9 cellular contexts compared by ENCODE assay signal in the genomic region with DNA sequence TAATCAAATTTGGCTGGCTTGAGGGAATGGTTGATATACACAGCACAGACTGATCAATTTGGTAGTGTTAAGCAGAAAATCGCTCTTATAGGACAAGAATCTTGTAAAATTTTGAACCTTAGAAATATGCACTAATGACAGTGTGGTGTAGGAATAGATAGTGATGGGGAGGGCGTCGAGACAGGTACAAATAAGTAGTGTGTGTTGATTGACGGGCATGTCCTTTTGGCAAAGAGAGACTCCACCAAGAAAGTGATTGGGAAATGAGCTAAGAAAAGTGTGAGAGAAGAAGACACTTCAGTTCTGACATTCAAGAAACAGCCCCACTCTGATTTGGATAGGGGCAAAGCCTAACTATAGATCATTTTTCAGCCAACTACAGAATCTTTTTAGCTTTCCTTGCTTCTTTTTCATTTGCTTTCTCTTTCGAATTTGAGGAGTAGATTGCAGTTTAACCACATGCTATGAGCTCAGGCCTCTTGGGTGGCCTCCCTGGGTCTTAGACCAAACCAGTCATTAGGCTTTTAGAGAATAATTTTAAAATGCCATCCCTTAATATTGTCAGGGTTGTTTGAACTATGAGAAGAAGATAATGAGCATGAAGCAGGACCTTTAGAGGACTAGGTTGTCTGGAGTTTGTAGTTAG.
A peak's percentile ranks its signal among the peaks of the same experiment; 100 is the strongest.
DNase-seq lines count a peak whose midpoint lies in the region; ATAC-seq and TF ChIP-seq lines count a peak whose summit lies in the region.
"Had no signal": no experiment of that assay in that cellular context is flagged by ENCODE, and none has a peak within 500 bp of the region (broad histone marks: within the 10 kb centered on the region; RNA-seq: fewer than 3 reads in every experiment).

No MANE protein-coding gene starts in this region.

- no peak overlapping the region for H3K4me3 ChIP-seq in choroid plexus epithelial cell (ENCODE audit: low read depth, low read length)
- no peak overlapping the region for H3K4me3 ChIP-seq in aorta (ENCODE audit: low read length in 2 of 2)
- H3K4me3 ChIP-seq: thoracic aorta had no signal

- H3K4me1 ChIP-seq in aorta (ENCODE audit: control insufficient read depth in 1 of 2, insufficient read depth in 2 of 2, low read length in 2 of 2): peaks cover 0 to 4% of the 10 kb centered on the region in 2 donors

- no peaks in the 10 kb centered on the region for H3K36me3 ChIP-seq in aorta (ENCODE audit: control insufficient read depth in 1 of 2, insufficient read depth in 2 of 2, low read length in 1 of 2)
- H3K36me3 ChIP-seq: thoracic aorta had no signal

- H3K36me3 Mint-ChIP-seq in stimulated activated naive CD8-positive, alpha-beta T cell treated with anti-CD3 and anti-CD28 coated beads, Interleukin-15, Interleukin-2, amounts not matched to agents 100 ng/mL and 50 ng/mL, for 24 hours (ENCODE audit: low read depth): peaks cover 25% of the 10 kb centered on the region

- no peaks in the 10 kb centered on the region for H3K9me3 Mint-ChIP-seq in stimulated activated naive CD8-positive, alpha-beta T cell treated with anti-CD3 and anti-CD28 coated beads, Interleukin-15, Interleukin-2, amounts not matched to agents 100 ng/mL and 50 ng/mL, for 24 hours

- no peak overlapping the region for H3K27ac ChIP-seq in aorta (ENCODE audit: low read depth in 1 of 2, low read length in 2 of 2)
- H3K27ac ChIP-seq: thoracic aorta had no signal

- 88 to 92% methylated on average over 5 of the region's 5 CpGs for WGBS in aorta, 2 donors

- H3K9me3 ChIP-seq in aorta (ENCODE audit: control insufficient read depth, low read length): no peaks in the 10 kb centered on the region
- H3K9me3 ChIP-seq: thoracic aorta had no signal

- peaks cover 57% of the 10 kb centered on the region for H3K4me1 Mint-ChIP-seq in stimulated activated naive CD8-positive, alpha-beta T cell treated with anti-CD3 and anti-CD28 coated beads, Interleukin-15, Interleukin-2, amounts not matched to agents 100 ng/mL and 50 ng/mL, for 24 hours (ENCODE audit: low read depth)

- peak overlapping the region; percentile 2 for H3K4me3 Mint-ChIP-seq in stimulated activated naive CD8-positive, alpha-beta T cell treated with anti-CD3 and anti-CD28 coated beads, Interleukin-15, Interleukin-2, amounts not matched to agents 100 ng/mL and 50 ng/mL, for 24 hours

- H3K27me3 Mint-ChIP-seq in stimulated activated naive CD8-positive, alpha-beta T cell treated with anti-CD3 and anti-CD28 coated beads, Interleukin-15, Interleukin-2, amounts not matched to agents 100 ng/mL and 50 ng/mL, for 24 hours: no peaks in the 10 kb centered on the region

- peak overlapping the region; percentile 72 for H3K27ac Mint-ChIP-seq in stimulated activated naive CD8-positive, alpha-beta T cell treated with anti-CD3 and anti-CD28 coated beads, Interleukin-15, Interleukin-2, amounts not matched to agents 100 ng/mL and 50 ng/mL, for 24 hours

- no peak for TF ChIP-seq CTCF in choroid plexus epithelial cell (conservative IDR thresholded peaks at IDR 0.05; ENCODE audit: low read depth, low read length)

- peak; percentile 61 for ATAC-seq in HG03159 (IDR thresholded peaks at IDR 0.05; ENCODE audit: unreplicated experiment)
- ATAC-seq in aorta (ENCODE audit: low FRiP score): no peak

- intact Hi-C loops in aorta (cut with DNase I): loop anchor here in 1 of 2 donors (10.0 kb wide), 1 partner anchor 342 kb away; no protein-coding TSS in a partner anchor

- peak; percentile 4 for DNase-seq in NK-92 treated with Interleukin-12 subunit alpha and Interleukin-12 subunit beta, amount 100 ng/mL, for 24 hours (lab: John Stamatoyannopoulos, UW)
- DNase-seq in NK-92 (lab: John Stamatoyannopoulos, UW; ENCODE audit: unreplicated experiment) (no peak), choroid plexus epithelial cell (ENCODE audit: low read depth) (peak; percentile 67), aorta (no peak), NCI-H510A (lab: John Stamatoyannopoulos, UW) (no peak), HK-2 (ENCODE audit: unreplicated experiment) (no peak)

- H3K27me3 ChIP-seq in aorta (ENCODE audit: control insufficient read depth in 1 of 2, insufficient read depth in 2 of 2, low read length in 1 of 2): no peaks in the 10 kb centered on the region

Comparison
In these comparisons a context has a peak if more than half of its experiments do, and no peak if none do; other contexts are left out.
1. DNase-seq: peak in NK-92 treated with Interleukin-12 subunit alpha and Interleukin-12 subunit beta, amount 100 ng/mL, for 24 hours (single experiment) and choroid plexus epithelial cell (single experiment); none in NK-92 (single experiment), aorta (0 of 2), NCI-H510A (single experiment) and HK-2 (single experiment).